Comparison of ENCODE assay signal across 1 cellular context in genomic region chr2:11865378-11865777, GRCh38.
A peak's percentile ranks its signal among the peaks of the same experiment; 100 is the strongest.
TF ChIP-seq lines count a peak whose summit lies in the region.

No MANE protein-coding gene starts in this region.

TF ChIP-seq in GM12878, 131 proteins besides CTCF, POLR2A, EP300 and RAD21 (continued from another document and continues in another):
- TF ChIP-seq CUX1 (IDR thresholded peaks at IDR 0.05; ENCODE audit: insufficient replicate concordance, low read depth, low read length) (no peak), HDGF (IDR thresholded peaks at IDR 0.05) (no peak), SRF (IDR thresholded peaks at IDR 0.05; ENCODE audit: low read depth in 2 of 2, low read length in 2 of 2) (no peak), BHLHE40 (IDR thresholded peaks at IDR 0.05; ENCODE audit: borderline replicate concordance in 1 of 2, low read depth in 2 of 2, low read length in 1 of 2) (peak; percentile 73 to 84), TCF12 (IDR thresholded peaks at IDR 0.05; ENCODE audit: low read depth, low read length) (0 out of 2 replicates have a peak, but pooled peaks have one; percentile 37), ETV6 (conservative IDR thresholded peaks at IDR 0.05 in 1 of 2, IDR thresholded peaks at IDR 0.05 in 1 of 2; ENCODE audit: borderline replicate concordance in 1 of 2, low read depth in 1 of 2) (peak in 1 of 2 experiments; percentile 85; a peak in 2 of 4 replicates), ATF7 (IDR thresholded peaks at IDR 0.05; ENCODE audit: low read depth) (peak; percentile 65; the same call in 1 of the 2 replicates), ZNF592 (IDR thresholded peaks at IDR 0.05) (no peak), SUZ12 (IDR thresholded peaks at IDR 0.05; ENCODE audit: unreplicated experiment) (no peak), ATF2 (IDR thresholded peaks at IDR 0.05; ENCODE audit: low read length) (peak; percentile 59), TAF1 (IDR thresholded peaks at IDR 0.05; ENCODE audit: borderline replicate concordance, low read depth, low read length) (no peak), STAT3 (IDR thresholded peaks at IDR 0.05; ENCODE audit: low read depth, low read length) (no peak), POLR2AphosphoS5 (IDR thresholded peaks at IDR 0.05; ENCODE audit: low read length) (no peak), MEF2B (IDR thresholded peaks at IDR 0.05; ENCODE audit: partially characterized antibody, poor library complexity, severe bottlenecking) (peak; percentile 5), ZBTB11 (CRISPR knock-in tag; IDR thresholded peaks at IDR 0.05) (no peak), BCL11A (IDR thresholded peaks at IDR 0.05; ENCODE audit: low read depth, low read length) (0 out of 2 replicates have a peak, but pooled peaks have one; percentile 30), SKIL (IDR thresholded peaks at IDR 0.05; ENCODE audit: low read depth, poor library complexity, severe bottlenecking) (peak; percentile 22), NFIC (IDR thresholded peaks at IDR 0.05; ENCODE audit: low read depth, low read length) (0 out of 2 replicates have a peak, but pooled peaks have one; percentile 23), SMC3 (IDR thresholded peaks at IDR 0.05; ENCODE audit: borderline replicate concordance, low read length) (no peak), BCL3 (IDR thresholded peaks at IDR 0.05; ENCODE audit: borderline replicate concordance, insufficient read depth, low read depth, low read length, poor library complexity, severe bottlenecking) (peak; percentile 25), EGR1 (IDR thresholded peaks at IDR 0.05; ENCODE audit: borderline replicate concordance in 1 of 2, low read depth in 2 of 2, low read length in 2 of 2) (peak in 1 of 2 experiments; percentile 51; a peak in 1 of 3 replicates), ASH2L (IDR thresholded peaks at IDR 0.05; ENCODE audit: borderline replicate concordance, low read depth) (no peak), EED (IDR thresholded peaks at IDR 0.05; ENCODE audit: low read depth) (peak; percentile 31; the same call in 1 of the 2 replicates), RFX5 (IDR thresholded peaks at IDR 0.05; ENCODE audit: low read depth, low read length) (no peak), CHD4 (IDR thresholded peaks at IDR 0.05) (no peak), LARP7 (IDR thresholded peaks at IDR 0.05) (no peak), SPI1 (IDR thresholded peaks at IDR 0.05; ENCODE audit: borderline replicate concordance, insufficient read depth, low read depth, low read length) (peak; percentile 16; the same call in 1 of the 2 replicates), IRF3 (IDR thresholded peaks at IDR 0.05) (no peak), RB1 (IDR thresholded peaks at IDR 0.05; ENCODE audit: borderline replicate concordance) (no peak), PBX3 (IDR thresholded peaks at IDR 0.05; ENCODE audit: insufficient replicate concordance, low read depth, low read length) (no peak), PAX5 (IDR thresholded peaks at IDR 0.05; ENCODE audit: borderline replicate concordance, low read depth, low read length) (peak; percentile 38; the same call in 1 of the 2 replicates), MLLT1 (IDR thresholded peaks at IDR 0.05) (no peak), MXI1 (IDR thresholded peaks at IDR 0.05; ENCODE audit: low read depth, low read length) (no peak), PAX8 (IDR thresholded peaks at IDR 0.05) (no peak), MTA2 (IDR thresholded peaks at IDR 0.05; ENCODE audit: low read depth) (peak; percentile 69)
